In genomic region chr19:21568816-21569496, GRCh38 we compare ENCODE assay signal across 8 cellular contexts.
DNase-seq lines count a peak whose midpoint lies in the region; TF ChIP-seq lines count a peak whose summit lies in the region.

No MANE protein-coding gene starts in this region.

- H3K27ac ChIP-seq in mammary epithelial cell (ENCODE audit: insufficient read depth, low read depth, low read length) = no peak overlapping the region

- no peaks in the 10 kb centered on the region for H3K36me3 ChIP-seq in adipocyte (ENCODE audit: control insufficient read depth, insufficient read depth, low read length, severe bottlenecking)
- H3K36me3 ChIP-seq in mammary epithelial cell (ENCODE audit: insufficient read depth, low read length) = no peaks in the 10 kb centered on the region

- DNase-seq in GOT3 (lab: John Stamatoyannopoulos, UW) (peak; percentile 9), SKM-1 treated with dmso at 0.1 percent for 144 hours (lab: John Stamatoyannopoulos, UW; ENCODE audit: unreplicated experiment) (peak; percentile 72), adipocyte (ENCODE audit: low read depth) (peak; percentile 72), hippocampal formation (lab: John Stamatoyannopoulos, UW) (peak; percentile 81 to 88), NOMO-1 treated with dmso at 0.1 percent for 144 hours (lab: John Stamatoyannopoulos, UW; ENCODE audit: unreplicated experiment) (no peak), OCI-M2 (lab: John Stamatoyannopoulos, UW; ENCODE audit: unreplicated experiment) (no peak), mammary epithelial cell (no peak)
- DNase-seq in stimulated activated CD4-positive, alpha-beta T cell treated with anti-CD3 and anti-CD28 coated beads, Interleukin-12 subunit alpha, Interleukin-12 subunit beta, amount 100 ng/mL, for 24 hours (ENCODE audit: low read depth in 2 of 2) = peak; percentile 76 to 84

- no peaks in the 10 kb centered on the region for H3K79me2 ChIP-seq in mammary epithelial cell (ENCODE audit: insufficient read depth, low read length)

- dilution Hi-C loops in mammary epithelial cell (cut with HindIII; ENCODE audit: low sequenced_read_pairs) = no loop called here

- H3K9me3 ChIP-seq in adipocyte (ENCODE audit: control insufficient read depth, low read length) = peaks cover 5% of the 10 kb centered on the region
- peaks cover 21% of the 10 kb centered on the region for H3K9me3 ChIP-seq in mammary epithelial cell (replicated peaks; ENCODE audit: insufficient read depth, low read length)

- no TSS peak for BruUV-seq in mammary epithelial cell (replicated peaks; lab: Mats Ljungman, UMichigan)

- CTCF ChIA-PET in mammary epithelial cell (lab: Charles Lee; ENCODE audit: low non-redundant PET) = no interaction called here

- intact Hi-C loops in mammary epithelial cell (cut with micrococcal nuclease) = no loop called here

- H3K9ac ChIP-seq in adipocyte (ENCODE audit: low read length) = peak overlapping the region; percentile 88
- no peak overlapping the region for H3K9ac ChIP-seq in mammary epithelial cell (ENCODE audit: insufficient read depth, low read length)

- H3K4me1 ChIP-seq in adipocyte (ENCODE audit: control insufficient read depth, insufficient read depth, low read length) (peaks cover 2% of the 10 kb centered on the region), mammary epithelial cell (ENCODE audit: insufficient read depth, low read length) (no peaks in the 10 kb centered on the region)

- H3K27me3 ChIP-seq in adipocyte (replicated peaks; ENCODE audit: control insufficient read depth, insufficient read depth, low read length) = no peaks in the 10 kb centered on the region
- H3K27me3 ChIP-seq in mammary epithelial cell (ENCODE audit: insufficient read depth, low read length) = no peaks in the 10 kb centered on the region

- no peak for TF ChIP-seq CTCF in mammary epithelial cell (conservative IDR thresholded peaks at IDR 0.05 in 1 of 2, IDR thresholded peaks at IDR 0.05 in 1 of 2; ENCODE audit: extremely low read depth in 1 of 2, insufficient read depth in 1 of 2, low read depth in 1 of 2, low read length in 2 of 2)

- no peak overlapping the region for H3K4me2 ChIP-seq in mammary epithelial cell (ENCODE audit: insufficient read depth, low read depth, low read length)

- no peak overlapping the region for H2AFZ ChIP-seq in mammary epithelial cell (ENCODE audit: low read depth, low read length)

- no peaks in the 10 kb centered on the region for H4K20me1 ChIP-seq in mammary epithelial cell (ENCODE audit: insufficient read depth, low read length)

- H3K4me3 ChIP-seq in adipocyte (ENCODE audit: low read length) = peak overlapping the region; percentile 90
- H3K4me3 ChIP-seq in mammary epithelial cell (replicated peaks in 1 of 3; ENCODE audit: insufficient read depth in 1 of 3, low read depth in 2 of 3, low read length in 3 of 3) = peak overlapping the region in 1 of 3 experiments; percentile 18

- in situ Hi-C loops in mammary epithelial cell (cut with MboI; ENCODE audit: low sequenced_read_pairs in 2 of 2) = no loop called here

- 33% methylated on average over 17 of the region's 21 CpGs for WGBS in mammary epithelial cell (ENCODE audit: low coverage, missing lambda C conversion rate)

Comparison
In these comparisons a context has a peak if more than half of its experiments do, and no peak if none do; other contexts are left out.
1. DNase-seq: peak in GOT3 (single experiment), SKM-1 treated with dmso at 0.1 percent for 144 hours (single experiment), adipocyte (single experiment), hippocampal formation (2 of 2) and stimulated activated CD4-positive, alpha-beta T cell treated with anti-CD3 and anti-CD28 coated beads, Interleukin-12 subunit alpha, Interleukin-12 subunit beta, amount 100 ng/mL, for 24 hours (2 of 2); none in NOMO-1 treated with dmso at 0.1 percent for 144 hours (single experiment), OCI-M2 (single experiment) and mammary epithelial cell (single experiment).